24 cellular contexts compared by ENCODE assay signal in the genomic region with DNA sequence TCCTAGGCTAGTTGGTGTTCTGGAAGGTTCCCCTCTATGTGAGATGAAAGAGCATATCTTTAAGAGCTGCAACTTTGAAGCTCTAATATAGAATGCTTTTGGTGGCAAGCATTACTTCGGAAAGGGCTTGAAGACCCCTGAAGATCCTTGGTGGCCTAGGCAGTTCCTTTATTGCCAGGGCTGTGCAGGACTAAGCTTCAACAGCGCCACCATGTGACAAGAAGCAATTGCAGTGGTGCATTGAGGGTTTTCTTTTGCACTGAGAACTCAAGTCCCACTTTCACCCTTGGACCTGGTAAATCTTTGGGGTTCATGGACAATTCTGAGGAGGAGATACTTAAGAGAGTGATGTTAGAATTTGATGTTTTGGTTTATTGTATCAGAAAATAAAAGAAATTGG.
A peak's percentile ranks its signal among the peaks of the same experiment; 100 is the strongest.
DNase-seq lines count a peak whose midpoint lies in the region; ATAC-seq and TF ChIP-seq lines count a peak whose summit lies in the region.
"Had no signal": no experiment of that assay in that cellular context is flagged by ENCODE, and none has a peak within 500 bp of the region (broad histone marks: within the 10 kb centered on the region; RNA-seq: fewer than 3 reads in every experiment).

No MANE protein-coding gene starts in this region.

- ATAC-seq in WTC11 (no peak), foreskin keratinocyte (no peak), mucosa of descending colon (no peak)
- ATAC-seq: naive thymus-derived CD8-positive, alpha-beta T cell; upper lobe of right lung had no signal

- POLR2A ChIA-PET in WTC11 (lab: Charles Lee) = no interaction called here

- H3K4me1 ChIP-seq in KMS-11 (ENCODE audit: low read depth, poor library complexity, severe bottlenecking) (no peaks in the 10 kb centered on the region), foreskin keratinocyte (no peaks in the 10 kb centered on the region), osteoblast (ENCODE audit: insufficient read depth, low read length) (peaks cover 8% of the 10 kb centered on the region), mucosa of descending colon (ENCODE audit: low read depth) (no peaks in the 10 kb centered on the region)

- H3K36me3 ChIP-seq in KMS-11 (ENCODE audit: insufficient read depth) (no peaks in the 10 kb centered on the region), osteoblast (ENCODE audit: insufficient read depth, low read length) (no peaks in the 10 kb centered on the region), mucosa of descending colon (ENCODE audit: low read depth) (no peaks in the 10 kb centered on the region)
- H3K36me3 ChIP-seq: stomach, upper lobe of right lung had no signal

- CTCF ChIA-PET in WTC11 (lab: Charles Lee) = no interaction called here

- no peak overlapping the region for H3K27ac Mint-ChIP-seq in WTC11
- H3K27ac Mint-ChIP-seq: activated naive CD4-positive, alpha-beta T cell treated with anti-CD3 and anti-CD28 coated beads, Interleukin-2, amount 10 ng/mL, durations not matched to agents 7 days and 5 days; activated T-cell treated with anti-CD3 and anti-CD28 coated beads, Interleukin-2, amount 50 U/mL, for 24 hours; naive thymus-derived CD8-positive, alpha-beta T cell had no signal

- H3K4me2 ChIP-seq in KMS-11 (no peak overlapping the region), osteoblast (ENCODE audit: insufficient read depth, low read length) (no peak overlapping the region)

- H4K20me1 ChIP-seq in KMS-11 (ENCODE audit: insufficient read depth) = no peaks in the 10 kb centered on the region
- no peaks in the 10 kb centered on the region for H4K20me1 ChIP-seq in osteoblast (ENCODE audit: insufficient read depth, low read length)

- no peaks in the 10 kb centered on the region for H3K4me1 Mint-ChIP-seq in WTC11
- H3K4me1 Mint-ChIP-seq: activated naive CD4-positive, alpha-beta T cell treated with anti-CD3 and anti-CD28 coated beads, Interleukin-2, amount 10 ng/mL, durations not matched to agents 7 days and 5 days; naive thymus-derived CD8-positive, alpha-beta T cell had no signal

- no peak overlapping the region for H3K4me3 ChIP-seq in KMS-11 (IDR thresholded peaks at IDR 0.05; ENCODE audit: insufficient read depth, low read depth, low read length)
- no peak overlapping the region for H3K4me3 ChIP-seq in osteoblast (ENCODE audit: insufficient read depth, low read length)
- H3K4me3 ChIP-seq in mucosa of descending colon = no peak overlapping the region
- H3K4me3 ChIP-seq: skin epidermis, stomach, upper lobe of right lung had no signal

- peaks cover 3% of the 10 kb centered on the region for H3K9me3 ChIP-seq in osteoblast (ENCODE audit: low read depth, low read length)
- H3K9me3 ChIP-seq in mucosa of descending colon = peaks cover 9% of the 10 kb centered on the region
- H3K9me3 ChIP-seq: upper lobe of right lung had no signal

- TF ChIP-seq CTCF in KMS-11 (conservative IDR thresholded peaks at IDR 0.05; ENCODE audit: low read depth, low read length) = peak; percentile 41; the same call in 1 of the 2 replicates
- 0 out of 2 replicates have a peak, but pooled peaks have one; percentile 24 for TF ChIP-seq CTCF in WTC11 (IDR thresholded peaks at IDR 0.05)
- TF ChIP-seq CTCF in foreskin keratinocyte (conservative IDR thresholded peaks at IDR 0.05) = peak; percentile 34
- TF ChIP-seq CTCF in osteoblast (IDR thresholded peaks at IDR 0.05; ENCODE audit: extremely low read depth, low read depth, low read length) = no peak
- no peak for TF ChIP-seq CTCF in mucosa of descending colon (IDR thresholded peaks at IDR 0.05)

- H3K79me2 ChIP-seq in KMS-11 (ENCODE audit: insufficient read depth, low read depth) = no peaks in the 10 kb centered on the region
- no peaks in the 10 kb centered on the region for H3K79me2 ChIP-seq in osteoblast (ENCODE audit: insufficient read depth, low read length)

- H3K9me3 Mint-ChIP-seq in WTC11 = peaks cover 26% of the 10 kb centered on the region

- H3K36me3 Mint-ChIP-seq in WTC11 = peaks cover 20% of the 10 kb centered on the region
- H3K36me3 Mint-ChIP-seq: activated naive CD4-positive, alpha-beta T cell treated with anti-CD3 and anti-CD28 coated beads, Interleukin-2, amount 10 ng/mL, durations not matched to agents 7 days and 5 days had no signal

- H3K27me3 Mint-ChIP-seq in WTC11 (ENCODE audit: low read depth) = no peaks in the 10 kb centered on the region

- no peak overlapping the region for H3K9ac ChIP-seq in KMS-11

- intact Hi-C loops in mucosa of descending colon (cut with DNase I, micrococcal nuclease) = no loop called here

- H3K27ac ChIP-seq in KMS-11 (no peak overlapping the region), foreskin keratinocyte (no peak overlapping the region), osteoblast (ENCODE audit: low read depth, low read length) (no peak overlapping the region)
- H3K27ac ChIP-seq: RWPE1, skin epidermis, stomach, upper lobe of right lung had no signal

- H3K4me3 Mint-ChIP-seq in WTC11 = no peak overlapping the region
- H3K4me3 Mint-ChIP-seq: activated naive CD4-positive, alpha-beta T cell treated with anti-CD3 and anti-CD28 coated beads, Interleukin-2, amount 10 ng/mL, durations not matched to agents 7 days and 5 days; activated T-cell treated with anti-CD3 and anti-CD28 coated beads, Interleukin-2, amount 50 U/mL, for 24 hours; naive thymus-derived CD8-positive, alpha-beta T cell had no signal

- DNase-seq in DMS 273 (lab: John Stamatoyannopoulos, UW; ENCODE audit: unreplicated experiment) (peak; percentile 23), DMS 273 treated with DMSO at 0.1 percent for 48 hours (lab: John Stamatoyannopoulos, UW) (no peak), WTC11 (ENCODE audit: low spot score) (no peak), foreskin keratinocyte (no peak), osteoblast (ENCODE audit: insufficient read length, low spot score, missing footprints) (no peak), mucosa of descending colon (no peak)
- DNase-seq in stimulated activated CD4-positive, alpha-beta T cell treated with anti-CD3 and anti-CD28 coated beads, Interleukin-2, amount 100 ng/mL, for 48 hours = no peak
- DNase-seq: 8988T; activated CD4-positive, alpha-beta T cell treated with anti-CD3 and anti-CD28 coated beads, Interleukin-2, amount 50 U/mL, for 48 hours; activated naive CD4-positive, alpha-beta T cell treated with anti-CD3 and anti-CD28 coated beads, Interleukin-2, amount 10 ng/mL, durations not matched to agents 7 days and 5 days; activated T-cell treated with anti-CD3 and anti-CD28 coated beads, Interleukin-2, amount 50 U/mL, for 24 hours; aorta; Calu3; GDM1; kidney; naive thymus-derived CD8-positive, alpha-beta T cell; NCI-H774; posterior cingulate gyrus; stimulated activated CD4-positive, alpha-beta T cell treated with anti-CD3 and anti-CD28 coated beads, Interleukin-4, amount 100 ng/mL, for 24 hours; stomach; upper lobe of right lung had no signal

- H2AFZ ChIP-seq in KMS-11 (ENCODE audit: low read depth) (no peak overlapping the region), osteoblast (ENCODE audit: low read length) (no peak overlapping the region)

- no peaks in the 10 kb centered on the region for H3K27me3 ChIP-seq in KMS-11 (ENCODE audit: insufficient read depth, low read depth)
- H3K27me3 ChIP-seq in foreskin keratinocyte = no peaks in the 10 kb centered on the region
- H3K27me3 ChIP-seq in osteoblast (ENCODE audit: insufficient read depth, low read length) = peaks cover 9% of the 10 kb centered on the region
- H3K27me3 ChIP-seq: stomach, upper lobe of right lung had no signal

TF ChIP-seq in WTC11, 78 proteins besides CTCF, POLR2A, EP300 and RAD21:
- TF ChIP-seq ZNF423 (CRISPR knock-in tag; IDR thresholded peaks at IDR 0.05) (no peak), SMAD3 (CRISPR knock-in tag; IDR thresholded peaks at IDR 0.05; ENCODE audit: borderline replicate concordance) (no peak), ZNF671 (CRISPR knock-in tag; IDR thresholded peaks at IDR 0.05) (no peak), IRF2 (CRISPR knock-in tag; IDR thresholded peaks at IDR 0.05; ENCODE audit: borderline replicate concordance, low read depth) (no peak), ETV6 (CRISPR knock-in tag; IDR thresholded peaks at IDR 0.05) (no peak), ZNF263 (CRISPR knock-in tag; IDR thresholded peaks at IDR 0.05; ENCODE audit: low read depth) (no peak), TP53 (CRISPR knock-in tag; IDR thresholded peaks at IDR 0.05) (no peak), NR2C2 (CRISPR knock-in tag; IDR thresholded peaks at IDR 0.05) (no peak), NR1H2 (CRISPR knock-in tag; IDR thresholded peaks at IDR 0.05) (no peak)
- TF ChIP-seq, protein P1, sequence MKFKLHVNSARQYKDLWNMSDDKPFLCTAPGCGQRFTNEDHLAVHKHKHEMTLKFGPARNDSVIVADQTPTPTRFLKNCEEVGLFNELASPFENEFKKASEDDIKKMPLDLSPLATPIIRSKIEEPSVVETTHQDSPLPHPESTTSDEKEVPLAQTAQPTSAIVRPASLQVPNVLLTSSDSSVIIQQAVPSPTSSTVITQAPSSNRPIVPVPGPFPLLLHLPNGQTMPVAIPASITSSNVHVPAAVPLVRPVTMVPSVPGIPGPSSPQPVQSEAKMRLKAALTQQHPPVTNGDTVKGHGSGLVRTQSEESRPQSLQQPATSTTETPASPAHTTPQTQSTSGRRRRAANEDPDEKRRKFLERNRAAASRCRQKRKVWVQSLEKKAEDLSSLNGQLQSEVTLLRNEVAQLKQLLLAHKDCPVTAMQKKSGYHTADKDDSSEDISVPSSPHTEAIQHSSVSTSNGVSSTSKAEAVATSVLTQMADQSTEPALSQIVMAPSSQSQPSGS (CRISPR knock-in tag; IDR thresholded peaks at IDR 0.05; ENCODE audit: borderline replicate concordance, low read depth) = no peak
TF ChIP-seq in WTC11: peak in this region for 0.

Comparison
In these comparisons a context has a peak if more than half of its experiments do, and no peak if none do; other contexts are left out.
1. CTCF ChIP-seq: peak in KMS-11 (single experiment), WTC11 (single experiment) and foreskin keratinocyte (single experiment); none in osteoblast (single experiment) and mucosa of descending colon (single experiment).